11 cellular contexts compared by ENCODE assay signal in genomic region chr1:2875677-2876531, GRCh38.
DNase-seq lines count a peak whose midpoint lies in the region; ATAC-seq and TF ChIP-seq lines count a peak whose summit lies in the region.
"Had no signal": no experiment of that assay in that cellular context is flagged by ENCODE, and none has a peak within 500 bp of the region (broad histone marks: within the 10 kb centered on the region; RNA-seq: fewer than 3 reads in every experiment).

No MANE protein-coding gene starts in this region.

- peaks cover 11% of the 10 kb centered on the region for H3K27me3 Mint-ChIP-seq in brain

- H3K9me3 ChIP-seq in stomach: peaks cover 9 to 17% (median 15%) of the 10 kb centered on the region in 4 donors

- H3K4me3 Mint-ChIP-seq in brain: no peak overlapping the region

- peak overlapping the region in 2 of 5 experiments; percentile 44 to 87 for H3K27ac Mint-ChIP-seq in brain

- no peak overlapping the region for H3K27ac ChIP-seq in stomach

- peaks cover 6% of the 10 kb centered on the region for H3K4me1 Mint-ChIP-seq in brain

- TF ChIP-seq EP300 in stomach (IDR thresholded peaks at IDR 0.05): no peak

- TF ChIP-seq CTCF in brain (conservative IDR thresholded peaks at IDR 0.05) (peak; percentile 64 to 79), stomach (IDR thresholded peaks at IDR 0.05) (peak in 5 of 7 experiments; percentile 18 to 40 (median 28))

- WGBS in stomach, 5 donors: 34 to 47% (median 42%) methylated on average over 26 to 41 of the region's 41 CpGs

- no peak for TF ChIP-seq POLR2A in stomach (IDR thresholded peaks at IDR 0.05)

- DNase-seq in HT-29 (ENCODE audit: low spot score): peak; percentile 36
- DNase-seq in left lobe of liver (ENCODE audit: low spot score): no peak
- DNase-seq in stomach: peak; percentile 41
- DNase-seq in NCI-H187 (lab: John Stamatoyannopoulos, UW): no peak
- DNase-seq in NCI-H446 (lab: John Stamatoyannopoulos, UW): no peak
- DNase-seq in SIG-M5 (lab: John Stamatoyannopoulos, UW): no peak
- DNase-seq: NCI-H187 treated with DMSO at 0.1 percent for 48 hours, SHP77 treated with DMSO at 0.1 percent for 48 hours had no signal

- H3K4me3 ChIP-seq in stomach: no peak overlapping the region

- peak; percentile 66 for ATAC-seq in left lobe of liver
- ATAC-seq in GM21786 (IDR thresholded peaks at IDR 0.05; ENCODE audit: unreplicated experiment): no peak
- ATAC-seq: activated CD4-positive, CD25-positive, alpha-beta regulatory T cell treated with anti-CD3 and anti-CD28 coated beads, Interleukin-2, amount 50 U/mL, for 24 hours had no signal

- peaks cover 14 to 20% (median 19%) of the 10 kb centered on the region in 4 donors for H3K4me1 ChIP-seq in stomach

- peaks cover 8 to 76% (median 28%) of the 10 kb centered on the region in 5 experiments for H3K9me3 Mint-ChIP-seq in brain

- intact Hi-C loops in stomach (cut with DNase I; ENCODE audit: low total_unique reads): no loop called here

- peaks cover 0 to 55% (median 7%) of the 10 kb centered on the region in 3 donors for H3K27me3 ChIP-seq in stomach

- H3K36me3 Mint-ChIP-seq in brain: no peaks in the 10 kb centered on the region

- H3K36me3 ChIP-seq in stomach: no peaks in the 10 kb centered on the region

Comparison
In these comparisons a context has a peak if more than half of its experiments do, and no peak if none do; other contexts are left out.
1. DNase-seq: peak in HT-29 (single experiment) and stomach (single experiment); none in left lobe of liver (single experiment), NCI-H187 (0 of 2), NCI-H446 (0 of 2) and SIG-M5 (single experiment).